8 cellular contexts compared by ENCODE assay signal in the genomic region with DNA sequence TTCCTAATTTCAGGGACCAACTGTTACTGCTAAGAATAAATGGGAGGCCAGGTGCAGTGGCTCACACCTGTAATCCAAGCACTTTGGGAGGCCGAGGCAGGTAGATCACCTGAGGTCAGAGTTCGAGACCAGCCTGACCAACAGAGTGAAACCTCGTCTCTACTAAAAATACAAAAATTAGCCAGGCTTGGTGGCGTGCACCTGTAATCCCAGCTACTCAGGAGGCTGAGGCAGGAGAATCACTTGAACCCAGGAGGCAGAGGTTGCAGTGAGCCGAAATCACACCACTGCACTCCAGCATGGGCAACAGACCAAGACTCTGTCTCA.
DNase-seq lines count a peak whose midpoint lies in the region; TF ChIP-seq lines count a peak whose summit lies in the region.
"Not testable (repeated sequence)": the region's sequence is repeated elsewhere in the genome, so short reads cannot be mapped to it uniquely, and the experiment has no call there.

No MANE protein-coding gene starts in this region.

- H3K4me3 Mint-ChIP-seq in CD8-positive, alpha-beta memory T cell = peak overlapping the region in 1 of 7 donors; percentile 68
- H3K4me3 Mint-ChIP-seq in activated T-helper 2 cell treated with anti-CD3 and anti-CD28 coated beads, Interferon-gamma antibody, Interleukin-2, Interleukin-4, amounts not matched to agents 10 μg/mL and 5 μg/mL and 100 μg/mL, durations not matched to agents 14 hours and 24 hours and 36 hours (ENCODE audit: low read depth) = not testable (repeated sequence)

- H3K36me3 ChIP-seq in CD8-positive, alpha-beta memory T cell (ENCODE audit: insufficient read depth, low read length); Peyer's patch; left ventricle myocardium inferior; muscle layer of duodenum (ENCODE audit: control insufficient read depth in 1 of 2, insufficient read depth in 2 of 2, low read length in 2 of 2); skeletal muscle tissue (ENCODE audit: control insufficient read depth in 3 of 3, insufficient read depth in 3 of 3, low read length in 3 of 3); tibial nerve: not testable (repeated sequence)

- H3K4me1 ChIP-seq in CD8-positive, alpha-beta memory T cell (ENCODE audit: insufficient read depth, low read length); muscle layer of duodenum (ENCODE audit: control insufficient read depth in 1 of 2, insufficient read depth in 2 of 2, low read length in 2 of 2): not testable (repeated sequence)
- peaks cover 0 to 25% (median 2%) of the 10 kb centered on the region in 4 donors for H3K4me1 ChIP-seq in Peyer's patch
- peaks cover 37% of the 10 kb centered on the region for H3K4me1 ChIP-seq in left ventricle myocardium inferior
- H3K4me1 ChIP-seq in skeletal muscle tissue (ENCODE audit: control insufficient read depth in 3 of 3, insufficient read depth in 3 of 3, low read length in 3 of 3) = peaks cover 14 to 34% (median 17%) of the 10 kb centered on the region in 3 donors
- peaks cover 0 to 62% (median 36%) of the 10 kb centered on the region in 4 donors for H3K4me1 ChIP-seq in tibial nerve

- H3K27me3 Mint-ChIP-seq in CD8-positive, alpha-beta memory T cell; activated T-helper 2 cell treated with anti-CD3 and anti-CD28 coated beads, Interferon-gamma antibody, Interleukin-2, Interleukin-4, amounts not matched to agents 10 μg/mL and 5 μg/mL and 100 μg/mL, durations not matched to agents 14 hours and 24 hours and 36 hours (ENCODE audit: low read depth): not testable (repeated sequence)

- not testable (repeated sequence) for H3K27me3 ChIP-seq in CD8-positive, alpha-beta memory T cell (ENCODE audit: insufficient read depth, low read length, poor library complexity, severe bottlenecking); Peyer's patch; left ventricle myocardium inferior (ENCODE audit: low read depth); muscle layer of duodenum (ENCODE audit: low read depth, low read length); skeletal muscle tissue (ENCODE audit: control insufficient read depth in 3 of 3, insufficient read depth in 3 of 3, low read length in 3 of 3); tibial nerve

- not testable (repeated sequence) for TF ChIP-seq POLR2A in Peyer's patch (IDR thresholded peaks at IDR 0.05); tibial nerve (IDR thresholded peaks at IDR 0.05)

- CTCF ChIA-PET in CD8-positive, alpha-beta memory T cell (lab: Charles Lee) = interaction anchor here (1.6 kb wide), 1 partner anchor 113 kb away, joined by 4 read pairs; no protein-coding TSS in a partner anchor

- not testable (repeated sequence) for TF ChIP-seq EP300 in tibial nerve (IDR thresholded peaks at IDR 0.05)

- H3K27ac ChIP-seq in CD8-positive, alpha-beta memory T cell (ENCODE audit: low read depth, low read length) = peak overlapping the region; percentile 75
- H3K27ac ChIP-seq in Peyer's patch (peak overlapping the region; percentile 63 to 87 (median 76)), caudate nucleus (ENCODE audit: low read depth, low read length) (peak overlapping the region; percentile 90), left ventricle myocardium inferior (replicated peaks) (peak overlapping the region; percentile 81), muscle layer of duodenum (ENCODE audit: low read length) (peak overlapping the region; percentile 83), skeletal muscle tissue (ENCODE audit: low read depth, low read length) (peak overlapping the region; percentile 96), tibial nerve (peak overlapping the region; percentile 72 to 98 (median 82))

- intact Hi-C loops in activated T-helper 2 cell treated with anti-CD3 and anti-CD28 coated beads, Interferon-gamma antibody, Interleukin-2, Interleukin-4, amounts not matched to agents 10 μg/mL and 5 μg/mL and 100 μg/mL, durations not matched to agents 14 hours and 24 hours and 36 hours (cut with micrococcal nuclease) = loop anchor here (1.0 to 5.0 kb wide), 3 partner anchors 103 to 223 kb away; no protein-coding TSS in a partner anchor
- intact Hi-C loops in left ventricle myocardium inferior (cut with micrococcal nuclease) = loop anchor here (5.0 kb wide), 1 partner anchor 118 kb away; no protein-coding TSS in a partner anchor

- 90 to 93% methylated on average over 5 of the region's 5 CpGs for WGBS in tibial nerve, 2 donors

- not testable (repeated sequence) for H3K36me3 Mint-ChIP-seq in CD8-positive, alpha-beta memory T cell; activated T-helper 2 cell treated with anti-CD3 and anti-CD28 coated beads, Interferon-gamma antibody, Interleukin-2, Interleukin-4, amounts not matched to agents 10 μg/mL and 5 μg/mL and 100 μg/mL, durations not matched to agents 14 hours and 24 hours and 36 hours (ENCODE audit: low read depth)

- H3K9me3 ChIP-seq in CD8-positive, alpha-beta memory T cell (ENCODE audit: low read length); Peyer's patch; left ventricle myocardium inferior (replicated peaks); muscle layer of duodenum (ENCODE audit: control insufficient read depth in 1 of 2, low read length in 2 of 2); skeletal muscle tissue (ENCODE audit: control insufficient read depth in 3 of 3, low read length in 3 of 3); tibial nerve: not testable (repeated sequence)

- not testable (repeated sequence) for H3K27ac Mint-ChIP-seq in CD8-positive, alpha-beta memory T cell
- H3K27ac Mint-ChIP-seq in activated T-helper 2 cell treated with anti-CD3 and anti-CD28 coated beads, Interferon-gamma antibody, Interleukin-2, Interleukin-4, amounts not matched to agents 10 μg/mL and 5 μg/mL and 100 μg/mL, durations not matched to agents 14 hours and 24 hours and 36 hours = peak overlapping the region; percentile 86

- TF ChIP-seq CTCF in Peyer's patch (IDR thresholded peaks at IDR 0.05); left ventricle myocardium inferior (IDR thresholded peaks at IDR 0.05; ENCODE audit: borderline replicate concordance); tibial nerve (IDR thresholded peaks at IDR 0.05): not testable (repeated sequence)

- not testable (repeated sequence) for DNase-seq in CD8-positive, alpha-beta memory T cell; Peyer's patch; activated T-helper 2 cell treated with anti-CD3 and anti-CD28 coated beads, Interferon-gamma antibody, Interleukin-2, Interleukin-4, amounts not matched to agents 10 μg/mL and 5 μg/mL and 100 μg/mL, durations not matched to agents 14 hours and 24 hours and 36 hours (ENCODE audit: low spot score); caudate nucleus (lab: John Stamatoyannopoulos, UW); left ventricle myocardium inferior; tibial nerve (ENCODE audit: low spot score in 2 of 2)

- peaks cover 15 to 22% (median 19%) of the 10 kb centered on the region in 3 donors for H3K4me1 Mint-ChIP-seq in CD8-positive, alpha-beta memory T cell
- peaks cover 32% of the 10 kb centered on the region for H3K4me1 Mint-ChIP-seq in activated T-helper 2 cell treated with anti-CD3 and anti-CD28 coated beads, Interferon-gamma antibody, Interleukin-2, Interleukin-4, amounts not matched to agents 10 μg/mL and 5 μg/mL and 100 μg/mL, durations not matched to agents 14 hours and 24 hours and 36 hours (ENCODE audit: low read depth)

- H3K9me3 Mint-ChIP-seq in CD8-positive, alpha-beta memory T cell; activated T-helper 2 cell treated with anti-CD3 and anti-CD28 coated beads, Interferon-gamma antibody, Interleukin-2, Interleukin-4, amounts not matched to agents 10 μg/mL and 5 μg/mL and 100 μg/mL, durations not matched to agents 14 hours and 24 hours and 36 hours: not testable (repeated sequence)

- POLR2A ChIA-PET in CD8-positive, alpha-beta memory T cell (lab: Charles Lee) = not testable (repeated sequence)

- H3K9ac ChIP-seq in skeletal muscle tissue (ENCODE audit: low read depth in 1 of 3, low read length in 3 of 3) = peak overlapping the region in 2 of 3 donors; percentile 25 to 27

- not testable (repeated sequence) for H3K4me3 ChIP-seq in CD8-positive, alpha-beta memory T cell (ENCODE audit: low read length); Peyer's patch; left ventricle myocardium inferior; skeletal muscle tissue (ENCODE audit: low read length in 3 of 3); tibial nerve
- peak overlapping the region in 1 of 2 donors; percentile 10 for H3K4me3 ChIP-seq in muscle layer of duodenum (ENCODE audit: low read depth in 1 of 2, low read length in 2 of 2)
